ENCODE assay signal across 9 cellular contexts in genomic region chr5:139178948-139179347, GRCh38. TPM values are rescaled to one million over a fixed set of nuclear protein-coding genes. Genes with fewer than 3 reads are reported as not detected.
DNase-seq lines count a peak whose midpoint lies in the region; ATAC-seq and TF ChIP-seq lines count a peak whose summit lies in the region.
"Had no signal": no experiment of that assay in that cellular context is flagged by ENCODE, and none has a peak within 500 bp of the region (broad histone marks: within the 10 kb centered on the region; RNA-seq: fewer than 3 reads in every experiment).

No MANE protein-coding gene starts in this region.

- no peak overlapping the region for H3K9ac ChIP-seq in fibroblast of lung (ENCODE audit: insufficient read depth, low read length)

- H4K20me1 ChIP-seq in fibroblast of lung (ENCODE audit: control insufficient read depth, extremely low read depth, insufficient read depth, low read length) = no peaks in the 10 kb centered on the region

- no peaks in the 10 kb centered on the region for H3K27me3 Mint-ChIP-seq in activated T-helper 1 cell treated with anti-CD3 and anti-CD28 coated beads, Interleukin-12 subunit alpha, Interleukin-12 subunit beta, Interleukin-2, Interleukin-4 antibody, amounts not matched to agents 30 ng/mL and 10 ng/mL and 1 ng/mL, durations not matched to agents 14 hours and 24 hours and 36 hours (ENCODE audit: insufficient read depth)

- H3K36me3 ChIP-seq in fibroblast of lung (ENCODE audit: control insufficient read depth, insufficient read depth, low read length) = no peaks in the 10 kb centered on the region

- no peaks in the 10 kb centered on the region for H3K27me3 ChIP-seq in fibroblast of lung (ENCODE audit: control insufficient read depth, insufficient read depth, low read length)

- H3K4me2 ChIP-seq in fibroblast of lung (ENCODE audit: extremely low read depth, insufficient read depth, low read length) = no peak overlapping the region

- H3K4me3 Mint-ChIP-seq in activated T-helper 1 cell treated with anti-CD3 and anti-CD28 coated beads, Interleukin-12 subunit alpha, Interleukin-12 subunit beta, Interleukin-2, Interleukin-4 antibody, amounts not matched to agents 30 ng/mL and 10 ng/mL and 1 ng/mL, durations not matched to agents 14 hours and 24 hours and 36 hours = no peak overlapping the region
- H3K4me3 Mint-ChIP-seq: activated CD8-positive, alpha-beta T cell treated with anti-CD3 and anti-CD28 coated beads, Interleukin-2, amount 10 ng/mL, durations not matched to agents 7 days and 5 days had no signal

- H3K9me3 ChIP-seq in fibroblast of lung (ENCODE audit: control insufficient read depth, insufficient read depth, low read depth, low read length) = no peaks in the 10 kb centered on the region

- peak; percentile 16 for ATAC-seq in omental fat pad (ENCODE audit: low FRiP score)
- ATAC-seq: activated CD8-positive, alpha-beta T cell treated with anti-CD3 and anti-CD28 coated beads, Interleukin-2, amount 10 ng/mL, durations not matched to agents 7 days and 5 days had no signal

- no peaks in the 10 kb centered on the region for H3K36me3 Mint-ChIP-seq in activated T-helper 1 cell treated with anti-CD3 and anti-CD28 coated beads, Interleukin-12 subunit alpha, Interleukin-12 subunit beta, Interleukin-2, Interleukin-4 antibody, amounts not matched to agents 30 ng/mL and 10 ng/mL and 1 ng/mL, durations not matched to agents 14 hours and 24 hours and 36 hours (ENCODE audit: low read depth)

- H3K9me3 Mint-ChIP-seq in activated T-helper 1 cell treated with anti-CD3 and anti-CD28 coated beads, Interleukin-12 subunit alpha, Interleukin-12 subunit beta, Interleukin-2, Interleukin-4 antibody, amounts not matched to agents 30 ng/mL and 10 ng/mL and 1 ng/mL, durations not matched to agents 14 hours and 24 hours and 36 hours = no peaks in the 10 kb centered on the region

- peaks cover 24% of the 10 kb centered on the region for H3K4me1 Mint-ChIP-seq in activated T-helper 1 cell treated with anti-CD3 and anti-CD28 coated beads, Interleukin-12 subunit alpha, Interleukin-12 subunit beta, Interleukin-2, Interleukin-4 antibody, amounts not matched to agents 30 ng/mL and 10 ng/mL and 1 ng/mL, durations not matched to agents 14 hours and 24 hours and 36 hours (ENCODE audit: low read depth)

- H3K4me3 ChIP-seq in fibroblast of lung (replicated peaks in 1 of 4; ENCODE audit: control extremely low read depth in 1 of 4, insufficient read depth in 1 of 4, low read depth in 3 of 4, low read length in 4 of 4) = no peak overlapping the region

- DNase-seq in Caki2 (ENCODE audit: low read depth) (peak; percentile 2), NCI-H69 (lab: John Stamatoyannopoulos, UW) (peak; percentile 78), fibroblast of lung (ENCODE audit: low read depth in 2 of 2) (peak; percentile 30 to 60), omental fat pad (ENCODE audit: low spot score) (no peak), COLO829 (ENCODE audit: low spot score) (no peak), D341Med (ENCODE audit: low spot score) (no peak), DMS153 treated with DMSO at 0.1 percent for 48 hours (lab: John Stamatoyannopoulos, UW; ENCODE audit: unreplicated experiment) (no peak)
- DNase-seq in activated T-helper 1 cell treated with anti-CD3 and anti-CD28 coated beads, Interleukin-12 subunit alpha, Interleukin-12 subunit beta, Interleukin-2, Interleukin-4 antibody, amounts not matched to agents 30 ng/mL and 10 ng/mL and 1 ng/mL, durations not matched to agents 14 hours and 24 hours and 36 hours (ENCODE audit: low spot score) = no peak
- DNase-seq: activated CD8-positive, alpha-beta T cell treated with anti-CD3 and anti-CD28 coated beads, Interleukin-2, amount 10 ng/mL, durations not matched to agents 7 days and 5 days had no signal

- H3K27ac ChIP-seq in fibroblast of lung (ENCODE audit: insufficient read depth, low read length) = no peak overlapping the region

- peaks cover 9% of the 10 kb centered on the region for H3K4me1 ChIP-seq in fibroblast of lung (ENCODE audit: control insufficient read depth, extremely low read depth, insufficient read depth, low read length)

- H3K79me2 ChIP-seq in fibroblast of lung (ENCODE audit: control insufficient read depth, insufficient read depth, low read length) = peaks cover 3% of the 10 kb centered on the region

- H2AFZ ChIP-seq in fibroblast of lung (ENCODE audit: low read length) = no peak overlapping the region

- TF ChIP-seq CTCF in fibroblast of lung (conservative IDR thresholded peaks at IDR 0.05 in 1 of 2, IDR thresholded peaks at IDR 0.05 in 1 of 2; ENCODE audit: low read depth in 1 of 2, low read length in 2 of 2) = no peak
- no peak for TF ChIP-seq CTCF in omental fat pad (IDR thresholded peaks at IDR 0.05)

- in situ Hi-C loops in Caki2 (cut with HindIII; ENCODE audit: low pct_unique_long_range_greater_than_20kb, low sequenced_read_pairs) = no loop called here

- intact Hi-C loops in activated T-helper 1 cell treated with anti-CD3 and anti-CD28 coated beads, Interleukin-12 subunit alpha, Interleukin-12 subunit beta, Interleukin-2, Interleukin-4 antibody, amounts not matched to agents 30 ng/mL and 10 ng/mL and 1 ng/mL, durations not matched to agents 14 hours and 24 hours and 36 hours (cut with micrococcal nuclease) = no loop called here

- no peak overlapping the region for H3K27ac Mint-ChIP-seq in activated T-helper 1 cell treated with anti-CD3 and anti-CD28 coated beads, Interleukin-12 subunit alpha, Interleukin-12 subunit beta, Interleukin-2, Interleukin-4 antibody, amounts not matched to agents 30 ng/mL and 10 ng/mL and 1 ng/mL, durations not matched to agents 14 hours and 24 hours and 36 hours

RNA-seq across cellular contexts. Expression of gene SIL1, which starts 19.2 kb away (rescaled TPM):
- total RNA-seq in Caki2 (2014; rRNA removed; shearing (Covaris generic); ENCODE audit: low replicate concordance) = 57.6 and 84.0 TPM in 2 replicates
- total RNA-seq in fibroblast of lung = 59.8 and 85.5 TPM in 2 replicates
- 52.6 and 66.4 TPM in 2 replicates for polyA plus RNA-seq in fibroblast of lung
- polyA plus RNA-seq in fibroblast of lung (2012) = 51.6 and 58.6 TPM in 2 replicates
- 8.4 and 28.5 TPM in 2 replicates for polyA minus RNA-seq in fibroblast of lung (ENCODE audit: low replicate concordance)
- 10 to 100 TPM; 34.7 to 66.0 (median 38.9) TPM for total RNA-seq in omental fat pad
- total RNA-seq in activated T-helper 1 cell treated with anti-CD3 and anti-CD28 coated beads, Interleukin-12 subunit alpha, Interleukin-12 subunit beta, Interleukin-2, Interleukin-4 antibody, amounts not matched to agents 30 ng/mL and 10 ng/mL and 1 ng/mL, durations not matched to agents 14 hours and 24 hours and 36 hours = 28.6 and 41.1 TPM in 2 replicates

Comparison
In these comparisons a context has a peak if more than half of its experiments do, and no peak if none do; other contexts are left out.
1. DNase-seq: peak in Caki2 (single experiment), NCI-H69 (single experiment) and fibroblast of lung (2 of 2); none in omental fat pad (single experiment), COLO829 (single experiment), D341Med (single experiment), DMS153 treated with DMSO at 0.1 percent for 48 hours (single experiment) and activated T-helper 1 cell treated with anti-CD3 and anti-CD28 coated beads, Interleukin-12 subunit alpha, Interleukin-12 subunit beta, Interleukin-2, Interleukin-4 antibody, amounts not matched to agents 30 ng/mL and 10 ng/mL and 1 ng/mL, durations not matched to agents 14 hours and 24 hours and 36 hours (single experiment).